ENCODE assay signal across 8 cellular contexts in genomic region chr12:50505386-50505827, GRCh38. TPM values are rescaled to one million over a fixed set of nuclear protein-coding genes. Genes with fewer than 3 reads are reported as not detected.
DNase-seq lines count a peak whose midpoint lies in the region; ATAC-seq and TF ChIP-seq lines count a peak whose summit lies in the region.

No MANE protein-coding gene starts in this region.

- no peaks in the 10 kb centered on the region for H3K27me3 ChIP-seq in OCI-LY3 (ENCODE audit: low read depth, low read length)
- no peaks in the 10 kb centered on the region for H3K27me3 ChIP-seq in iPS DF 6.9 (ENCODE audit: control insufficient read depth, insufficient read depth, low read length)
- H3K27me3 ChIP-seq in gastrocnemius medialis, result no peaks in the 10 kb centered on the region

- ATAC-seq in HG02759 (IDR thresholded peaks at IDR 0.05; ENCODE audit: unreplicated experiment) (peak; percentile 28), gastrocnemius medialis (peak; percentile 42 to 51), GM21367 (IDR thresholded peaks at IDR 0.05; ENCODE audit: unreplicated experiment) (no peak)

- peak overlapping the region; percentile 92 for H3K4me2 ChIP-seq in OCI-LY3 (ENCODE audit: low read length)

- no peak for TF ChIP-seq POLR2A in gastrocnemius medialis (IDR thresholded peaks at IDR 0.05)

- peaks cover 53% of the 10 kb centered on the region for H3K79me2 ChIP-seq in OCI-LY3 (ENCODE audit: low read length)

- intact Hi-C loops in gastrocnemius medialis (cut with DNase I; ENCODE audit: low total_unique reads), result loop anchor here (2.0 to 10.0 kb wide), 3 partner anchors 229 to 835 kb away; no protein-coding TSS in a partner anchor

- H3K27ac ChIP-seq in OCI-LY3 (ENCODE audit: low read length) (peak overlapping the region; percentile 19; the same call in 1 of the 2 replicates), iPS DF 6.9 (ENCODE audit: low read length) (no peak overlapping the region), gastrocnemius medialis (peak overlapping the region; percentile 90 to 97 (median 93))

- peak; percentile 17 for DNase-seq in NK-92 treated with Interleukin-12 subunit alpha and Interleukin-12 subunit beta, amount 100 ng/mL, for 24 hours (lab: John Stamatoyannopoulos, UW)
- DNase-seq in NK-92 (lab: John Stamatoyannopoulos, UW; ENCODE audit: unreplicated experiment) (no peak), amygdala (lab: John Stamatoyannopoulos, UW) (peak in 29 of 56 donors; percentile 20 to 75 (median 50)), iPS DF 6.9 (ENCODE audit: low read depth, low spot score) (no peak), gastrocnemius medialis (no peak)

- no CpG with 5 or more reads among the region's 13 CpGs for WGBS in iPS DF 6.9 (ENCODE audit: insufficient coverage, insufficient read length)

- H2AFZ ChIP-seq in OCI-LY3 (ENCODE audit: low read depth, low read length), result peak overlapping the region; percentile 51; the same call in 1 of the 2 replicates

- H3K9me3 ChIP-seq in OCI-LY3 (ENCODE audit: insufficient read depth, low read length) (no peaks in the 10 kb centered on the region), iPS DF 6.9 (ENCODE audit: control insufficient read depth, insufficient read depth, low read length) (no peaks in the 10 kb centered on the region), gastrocnemius medialis (no peaks in the 10 kb centered on the region)

- TF ChIP-seq CTCF in OCI-LY3 (IDR thresholded peaks at IDR 0.05; ENCODE audit: low read depth, low read length), result no peak; the same call in 1 of the 2 replicates
- no peak for TF ChIP-seq CTCF in gastrocnemius medialis (IDR thresholded peaks at IDR 0.05 in 4 of 5, conservative IDR thresholded peaks at IDR 0.05 in 1 of 5)

- in situ Hi-C loops in gastrocnemius medialis (cut with MboI; ENCODE audit: low sequenced_read_pairs in 4 of 4), result loop anchor here in 1 of 4 donors (25.0 kb wide), 1 partner anchor 232 kb away; no protein-coding TSS in a partner anchor

- H3K4me1 ChIP-seq in OCI-LY3 (ENCODE audit: low read length), result peaks cover 8% of the 10 kb centered on the region; the same call in 1 of the 2 replicates
- H3K4me1 ChIP-seq in iPS DF 6.9 (ENCODE audit: control insufficient read depth, insufficient read depth, low read length), result no peaks in the 10 kb centered on the region
- H3K4me1 ChIP-seq in gastrocnemius medialis, result peaks cover 44 to 52% of the 10 kb centered on the region in 2 donors

- H3K4me3 ChIP-seq in OCI-LY3 (ENCODE audit: low read length) (peak overlapping the region; percentile 93), iPS DF 6.9 (ENCODE audit: low read length) (peak overlapping the region; percentile 92), gastrocnemius medialis (peak overlapping the region; percentile 64 to 92 (median 82))

- H4K20me1 ChIP-seq in OCI-LY3 (ENCODE audit: insufficient read depth, low read length), result peaks cover 5% of the 10 kb centered on the region; the same call in 1 of the 2 replicates

- H3K36me3 ChIP-seq in OCI-LY3 (replicated peaks; ENCODE audit: low read depth, low read length), result peaks cover 5% of the 10 kb centered on the region
- no peaks in the 10 kb centered on the region; the same call in 1 of the 2 replicates for H3K36me3 ChIP-seq in iPS DF 6.9 (ENCODE audit: control insufficient read depth, insufficient read depth, low read length)
- no peaks in the 10 kb centered on the region for H3K36me3 ChIP-seq in gastrocnemius medialis

- H3K9ac ChIP-seq in OCI-LY3 (ENCODE audit: low read length), result peak overlapping the region; percentile 82

RNA-seq across cellular contexts. Expression of gene DIP2B, which starts 0.6 kb away (rescaled TPM):
- total RNA-seq in gastrocnemius medialis, result 10 to 100 TPM; 11.5 to 15.2 (median 12.2) TPM

Comparison
In these comparisons a context has a peak if more than half of its experiments do, and no peak if none do; other contexts are left out.
1. DNase-seq: peak in NK-92 treated with Interleukin-12 subunit alpha and Interleukin-12 subunit beta, amount 100 ng/mL, for 24 hours (single experiment) and amygdala (29 of 56); none in NK-92 (single experiment), iPS DF 6.9 (single experiment) and gastrocnemius medialis (0 of 2).
2. Peak in every context shown above with its lines, with median percentiles within 50 percentile points of each other: H3K4me3 ChIP-seq.